In the genomic region with DNA sequence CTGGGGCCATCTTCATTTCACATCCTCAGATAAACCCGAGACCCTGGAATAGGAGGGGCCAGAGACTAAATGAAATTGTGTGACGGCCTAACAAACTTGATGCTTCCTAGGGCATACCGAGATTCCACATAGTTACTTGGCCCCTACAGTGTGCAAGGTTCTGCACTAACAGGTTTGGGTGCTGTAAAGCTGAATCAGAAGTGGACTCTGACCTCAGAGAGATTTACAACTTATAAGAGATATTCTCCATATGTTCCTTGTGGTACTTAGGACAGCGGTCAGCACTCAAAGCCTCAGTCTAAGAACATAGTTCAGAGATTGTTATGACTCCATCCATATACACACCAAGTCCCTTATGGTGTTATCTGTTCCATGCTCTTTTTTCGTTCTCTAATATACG, we compare ENCODE assay signal across 12 cellular contexts. TPM values are rescaled to one million over a fixed set of nuclear protein-coding genes. Genes with fewer than 3 reads are reported as not detected.
A peak's percentile ranks its signal among the peaks of the same experiment; 100 is the strongest.
DNase-seq lines count a peak whose midpoint lies in the region; ATAC-seq and TF ChIP-seq lines count a peak whose summit lies in the region.
"Had no signal": no experiment of that assay in that cellular context is flagged by ENCODE, and none has a peak within 500 bp of the region (broad histone marks: within the 10 kb centered on the region; RNA-seq: fewer than 3 reads in every experiment).

No MANE protein-coding gene starts in this region.

- H3K4me1 ChIP-seq in right atrium auricular region (peaks cover 0 to 19% of the 10 kb centered on the region in 2 donors), gastrocnemius medialis (peaks cover 5 to 13% of the 10 kb centered on the region in 2 donors)
- H3K4me1 ChIP-seq: HAP-1 had no signal

- H3K27ac ChIP-seq in right atrium auricular region: peak overlapping the region; percentile 88 to 93
- peak overlapping the region in 3 of 4 donors; percentile 47 to 79 (median 64) for H3K27ac ChIP-seq in gastrocnemius medialis

- H3K4me3 Mint-ChIP-seq in activated CD8-positive, alpha-beta memory T cell treated with anti-CD3 and anti-CD28 coated beads, Interleukin-2, amount 10 ng/mL, durations not matched to agents 7 days and 5 days: peak overlapping the region; percentile 17
- H3K4me3 Mint-ChIP-seq in activated B cell treated with CpG ODN at 0.5 μM for 24 hours: peak overlapping the region; percentile 57

- H3K36me3 Mint-ChIP-seq in activated CD8-positive, alpha-beta memory T cell treated with anti-CD3 and anti-CD28 coated beads, Interleukin-2, amount 10 ng/mL, durations not matched to agents 7 days and 5 days: no peaks in the 10 kb centered on the region
- no peaks in the 10 kb centered on the region for H3K36me3 Mint-ChIP-seq in activated B cell treated with CpG ODN at 0.5 μM for 24 hours (ENCODE audit: low read depth)

- H3K4me3 ChIP-seq in right atrium auricular region (peak overlapping the region; percentile 74 to 87), gastrocnemius medialis (peak overlapping the region; percentile 57 to 73 (median 70))
- H3K4me3 ChIP-seq: HAP-1 had no signal

- ATAC-seq in activated CD8-positive, alpha-beta memory T cell treated with anti-CD3 and anti-CD28 coated beads, Interleukin-2, amount 10 ng/mL, durations not matched to agents 7 days and 5 days: no peak
- ATAC-seq in activated B cell treated with CpG ODN at 0.5 μM for 24 hours (ENCODE audit: low read depth): no peak
- no peak for ATAC-seq in gastrocnemius medialis
- ATAC-seq in GM21737 (IDR thresholded peaks at IDR 0.05; ENCODE audit: unreplicated experiment): no peak

- no peak for TF ChIP-seq POLR2A in gastrocnemius medialis (IDR thresholded peaks at IDR 0.05)

- H3K9me3 ChIP-seq in right atrium auricular region: no peaks in the 10 kb centered on the region
- no peaks in the 10 kb centered on the region for H3K9me3 ChIP-seq in gastrocnemius medialis
- H3K9me3 ChIP-seq: HAP-1 had no signal

- no peak overlapping the region for H3K27ac Mint-ChIP-seq in activated CD8-positive, alpha-beta memory T cell treated with anti-CD3 and anti-CD28 coated beads, Interleukin-2, amount 10 ng/mL, durations not matched to agents 7 days and 5 days
- no peak overlapping the region for H3K27ac Mint-ChIP-seq in activated B cell treated with CpG ODN at 0.5 μM for 24 hours

- intact Hi-C loops in activated B cell treated with CpG ODN at 0.5 μM for 24 hours (cut with micrococcal nuclease) (no loop called here), gastrocnemius medialis (cut with DNase I; ENCODE audit: low total_unique reads) (loop anchor here (5.0 kb wide), 1 partner anchor 49 kb away; no protein-coding TSS in a partner anchor)

- H3K9me3 Mint-ChIP-seq in activated CD8-positive, alpha-beta memory T cell treated with anti-CD3 and anti-CD28 coated beads, Interleukin-2, amount 10 ng/mL, durations not matched to agents 7 days and 5 days (ENCODE audit: low read depth): no peaks in the 10 kb centered on the region
- no peaks in the 10 kb centered on the region for H3K9me3 Mint-ChIP-seq in activated B cell treated with CpG ODN at 0.5 μM for 24 hours

- peaks cover 61% of the 10 kb centered on the region for H3K27me3 Mint-ChIP-seq in activated CD8-positive, alpha-beta memory T cell treated with anti-CD3 and anti-CD28 coated beads, Interleukin-2, amount 10 ng/mL, durations not matched to agents 7 days and 5 days
- H3K27me3 Mint-ChIP-seq in activated B cell treated with CpG ODN at 0.5 μM for 24 hours: peaks cover 36% of the 10 kb centered on the region

- TF ChIP-seq CTCF in activated B cell treated with CpG ODN at 0.5 μM for 24 hours (IDR thresholded peaks at IDR 0.05): no peak
- TF ChIP-seq CTCF in right atrium auricular region (IDR thresholded peaks at IDR 0.05): no peak
- TF ChIP-seq CTCF in gastrocnemius medialis (IDR thresholded peaks at IDR 0.05 in 4 of 5, conservative IDR thresholded peaks at IDR 0.05 in 1 of 5): no peak

- peaks cover 10% of the 10 kb centered on the region for H3K4me1 Mint-ChIP-seq in activated CD8-positive, alpha-beta memory T cell treated with anti-CD3 and anti-CD28 coated beads, Interleukin-2, amount 10 ng/mL, durations not matched to agents 7 days and 5 days
- peaks cover 11% of the 10 kb centered on the region for H3K4me1 Mint-ChIP-seq in activated B cell treated with CpG ODN at 0.5 μM for 24 hours

- no peaks in the 10 kb centered on the region for H3K27me3 ChIP-seq in right atrium auricular region
- H3K27me3 ChIP-seq in gastrocnemius medialis: peaks cover 7 to 37% (median 13%) of the 10 kb centered on the region in 3 donors

- in situ Hi-C loops in gastrocnemius medialis (cut with MboI; ENCODE audit: low sequenced_read_pairs in 4 of 4): no loop called here

- DNase-seq in activated CD8-positive, alpha-beta memory T cell treated with anti-CD3 and anti-CD28 coated beads, Interleukin-2, amount 10 ng/mL, durations not matched to agents 7 days and 5 days: no peak
- no peak for DNase-seq in activated CD8-positive, alpha-beta memory T cell treated with anti-CD3 and anti-CD28 coated beads, Interleukin-2, amount 50 U/mL, for 48 hours
- DNase-seq in activated B cell treated with CpG ODN at 0.5 μM for 24 hours (no peak), right atrium auricular region (ENCODE audit: low spot score) (no peak), gastrocnemius medialis (no peak), cerebellar nuclear complex (lab: John Stamatoyannopoulos, UW) (no peak)
- DNase-seq in activated effector memory CD4-positive, alpha-beta T cell treated with Interleukin-2 at 50 U/mL for 16 hours: no peak
- DNase-seq: GF-D8; occipital lobe; stimulated activated CD4-positive, alpha-beta T cell treated with anti-CD3 and anti-CD28 coated beads, Interleukin-4, amount 100 ng/mL, for 4 hours had no signal

- POLR2A ChIA-PET in activated B cell treated with CpG ODN at 0.5 μM for 24 hours (lab: Charles Lee): no interaction called here

- CTCF ChIA-PET in activated CD8-positive, alpha-beta memory T cell treated with anti-CD3 and anti-CD28 coated beads, Interleukin-2, amount 10 ng/mL, durations not matched to agents 7 days and 5 days (lab: Charles Lee): no interaction called here
- CTCF ChIA-PET in activated B cell treated with CpG ODN at 0.5 μM for 24 hours (lab: Charles Lee): no interaction called here

- no peaks in the 10 kb centered on the region for H3K36me3 ChIP-seq in right atrium auricular region
- no peaks in the 10 kb centered on the region for H3K36me3 ChIP-seq in gastrocnemius medialis
- H3K36me3 ChIP-seq: HAP-1 had no signal

RNA-seq across cellular contexts. Expression of a gene that starts 55.1 kb away (rescaled TPM):
- 10 to 100 TPM; 33.5 to 35.7 TPM for total RNA-seq in activated CD8-positive, alpha-beta memory T cell treated with anti-CD3 and anti-CD28 coated beads, Interleukin-2, amount 10 ng/mL, durations not matched to agents 7 days and 5 days
- total RNA-seq in activated B cell treated with CpG ODN at 0.5 μM for 24 hours: 16.5 and 20.2 TPM in 2 replicates
- 10 to 100 TPM; 18.3 to 19.5 TPM for total RNA-seq in right atrium auricular region
- 10 to 100 TPM; 22.2 to 35.7 (median 30.1) TPM for total RNA-seq in gastrocnemius medialis
